ENCODE assay signal across 27 cellular contexts in genomic region chr6:15220062-15220461, GRCh38.
"Had no signal": no experiment of that assay in that cellular context is flagged by ENCODE, and none has a peak within 500 bp of the region (broad histone marks: within the 10 kb centered on the region; RNA-seq: fewer than 3 reads in every experiment).

No MANE protein-coding gene starts in this region.

- DNase-seq: activated CD4-positive, alpha-beta T cell treated with anti-CD3 and anti-CD28 coated beads for 36 hours; activated CD4-positive, alpha-beta T cell treated with anti-CD3 and anti-CD28 coated beads, Interleukin-2, amount 10 ng/mL, durations not matched to agents 7 days and 5 days; activated CD4-positive, alpha-beta T cell treated with anti-CD3 and anti-CD28 coated beads, Interleukin-2, amount 50 U/mL, for 48 hours; activated CD8-positive, alpha-beta T cell treated with anti-CD3 and anti-CD28 coated beads, Interleukin-2, amount 10 ng/mL, durations not matched to agents 7 days and 5 days; activated gamma-delta T cell; activated naive CD4-positive, alpha-beta T cell treated with Interleukin-2 at 50 U/mL for 16 hours; activated T-cell treated with anti-CD3 and anti-CD28 coated beads, Interleukin-2, amount 50 U/mL, for 24 hours; NCI-H1105; NCI-H1417 treated with DMSO at 0.1 percent for 48 hours; NCI-H187 treated with DMSO at 0.1 percent for 48 hours; NCI-H2081; NCI-H2171 treated with DMSO at 0.1 percent for 48 hours; NCI-H2227 treated with DMSO at 0.1 percent for 48 hours; NCI-H446 treated with DMSO at 0.1 percent for 48 hours; NCI-H524 treated with DMSO at 0.1 percent for 48 hours; SHP77; SK-N-SH had no signal

- H3K36me3 Mint-ChIP-seq: activated naive CD4-positive, alpha-beta T cell treated with anti-CD3 and anti-CD28 coated beads, Interleukin-2, amount 50 U/mL, for 24 hours had no signal

- H3K4me1 Mint-ChIP-seq: activated CD4-positive, alpha-beta T cell treated with anti-CD3 and anti-CD28 coated beads, Interleukin-2, amount 10 ng/mL, durations not matched to agents 7 days and 5 days; activated naive CD4-positive, alpha-beta T cell treated with anti-CD3 and anti-CD28 coated beads, Interleukin-2, amount 50 U/mL, for 24 hours had no signal

- H3K4me3 ChIP-seq: adrenal gland, body of pancreas, breast epithelium, SJSA1 had no signal

- H3K27ac ChIP-seq: adrenal gland, body of pancreas, breast epithelium, SJSA1 had no signal

- H3K27me3 Mint-ChIP-seq: activated CD4-positive, alpha-beta T cell treated with anti-CD3 and anti-CD28 coated beads for 36 hours; activated CD4-positive, alpha-beta T cell treated with anti-CD3 and anti-CD28 coated beads, Interleukin-2, amount 10 ng/mL, durations not matched to agents 7 days and 5 days; activated naive CD4-positive, alpha-beta T cell treated with anti-CD3 and anti-CD28 coated beads, Interleukin-2, amount 50 U/mL, for 24 hours; activated T-cell treated with anti-CD3 and anti-CD28 coated beads, Interleukin-2, amount 50 U/mL, for 24 hours had no signal

- H3K9me3 Mint-ChIP-seq: activated CD4-positive, alpha-beta T cell treated with anti-CD3 and anti-CD28 coated beads, Interleukin-2, amount 10 ng/mL, durations not matched to agents 7 days and 5 days; activated naive CD4-positive, alpha-beta T cell treated with anti-CD3 and anti-CD28 coated beads, Interleukin-2, amount 50 U/mL, for 24 hours; activated T-cell treated with anti-CD3 and anti-CD28 coated beads, Interleukin-2, amount 50 U/mL, for 24 hours; activated T-helper 2 cell treated with anti-CD3 and anti-CD28 coated beads, Interferon-gamma antibody, Interleukin-2, Interleukin-4, amounts not matched to agents 10 μg/mL and 5 μg/mL and 100 μg/mL, durations not matched to agents 14 hours and 24 hours and 36 hours; T-helper 1 cell treated with Interleukin-12 subunit alpha and Interleukin-12 subunit beta and Interleukin-4 antibody, amounts not matched to agents 30 μg/mL and 1 μg/mL, for 36 hours; T-helper 2 cell treated with Interferon-gamma antibody and Interleukin-4, amounts not matched to agents 5 μg/mL and 100 μg/mL, for 36 hours had no signal

- ATAC-seq: activated CD4-positive, alpha-beta T cell treated with anti-CD3 and anti-CD28 coated beads for 36 hours; activated CD4-positive, CD25-positive, alpha-beta regulatory T cell treated with anti-CD3 and anti-CD28 coated beads, Interleukin-2, amount 50 U/mL, for 24 hours; activated CD8-positive, alpha-beta T cell treated with anti-CD3 and anti-CD28 coated beads, Interleukin-2, amount 10 ng/mL, durations not matched to agents 7 days and 5 days; body of pancreas; Panc1 had no signal

- H3K9me3 ChIP-seq: adrenal gland, body of pancreas, breast epithelium, SJSA1, SK-N-SH had no signal

- H3K4me3 Mint-ChIP-seq: activated CD4-positive, alpha-beta T cell treated with anti-CD3 and anti-CD28 coated beads for 36 hours; activated CD4-positive, alpha-beta T cell treated with anti-CD3 and anti-CD28 coated beads, Interleukin-2, amount 10 ng/mL, durations not matched to agents 7 days and 5 days; activated CD8-positive, alpha-beta T cell treated with anti-CD3 and anti-CD28 coated beads, Interleukin-2, amount 10 ng/mL, durations not matched to agents 7 days and 5 days; activated naive CD4-positive, alpha-beta T cell treated with anti-CD3 and anti-CD28 coated beads, Interleukin-2, amount 50 U/mL, for 24 hours; activated T-cell treated with anti-CD3 and anti-CD28 coated beads, Interleukin-2, amount 50 U/mL, for 24 hours; T-helper 1 cell treated with Interleukin-12 subunit alpha and Interleukin-12 subunit beta and Interleukin-4 antibody, amounts not matched to agents 30 μg/mL and 1 μg/mL, for 36 hours; T-helper 2 cell treated with Interferon-gamma antibody and Interleukin-4, amounts not matched to agents 5 μg/mL and 100 μg/mL, for 36 hours had no signal

- H3K4me1 ChIP-seq: body of pancreas, breast epithelium, SJSA1 had no signal

- H3K27ac Mint-ChIP-seq: activated CD4-positive, alpha-beta T cell treated with anti-CD3 and anti-CD28 coated beads for 36 hours; activated CD4-positive, alpha-beta T cell treated with anti-CD3 and anti-CD28 coated beads, Interleukin-2, amount 10 ng/mL, durations not matched to agents 7 days and 5 days; activated CD8-positive, alpha-beta T cell treated with anti-CD3 and anti-CD28 coated beads, Interleukin-2, amount 10 ng/mL, durations not matched to agents 7 days and 5 days; activated naive CD4-positive, alpha-beta T cell treated with anti-CD3 and anti-CD28 coated beads, Interleukin-2, amount 50 U/mL, for 24 hours; activated T-cell treated with anti-CD3 and anti-CD28 coated beads, Interleukin-2, amount 50 U/mL, for 24 hours; activated T-helper 2 cell treated with anti-CD3 and anti-CD28 coated beads, Interferon-gamma antibody, Interleukin-2, Interleukin-4, amounts not matched to agents 10 μg/mL and 5 μg/mL and 100 μg/mL, durations not matched to agents 14 hours and 24 hours and 36 hours; T-helper 1 cell treated with Interleukin-12 subunit alpha and Interleukin-12 subunit beta and Interleukin-4 antibody, amounts not matched to agents 30 μg/mL and 1 μg/mL, for 36 hours; T-helper 2 cell treated with Interferon-gamma antibody and Interleukin-4, amounts not matched to agents 5 μg/mL and 100 μg/mL, for 36 hours had no signal

- H3K27me3 ChIP-seq: adrenal gland, body of pancreas, breast epithelium, SJSA1 had no signal

- H3K36me3 ChIP-seq: adrenal gland, breast epithelium, SJSA1 had no signal
